In genomic region chr2:97669448-97669847, GRCh38 we compare ENCODE assay signal across 1 cellular context.
TF ChIP-seq lines count a peak whose summit lies in the region.

TSS of gene C2orf92 (plus strand) at chr2:97669713. CDS start at chr2:97669789, 76 bp downstream.

TF ChIP-seq in IMR-90, 13 proteins besides CTCF, POLR2A, EP300 and RAD21:
- TF ChIP-seq ELK1 (IDR thresholded peaks at IDR 0.05; ENCODE audit: borderline replicate concordance, low read depth, low read length): no peak
- no peak for TF ChIP-seq FOS (IDR thresholded peaks at IDR 0.05; ENCODE audit: low read depth, low read length)
- TF ChIP-seq USF2 (IDR thresholded peaks at IDR 0.05; ENCODE audit: low read depth, low read length): no peak
- no peak for TF ChIP-seq MXI1 (IDR thresholded peaks at IDR 0.05; ENCODE audit: borderline replicate concordance, low read depth, low read length)
- no peak for TF ChIP-seq CHD1 (IDR thresholded peaks at IDR 0.05; ENCODE audit: low read depth, low read length)
- no peak for TF ChIP-seq NFE2L2 (IDR thresholded peaks at IDR 0.05; ENCODE audit: low read depth, low read length)
TF ChIP-seq in IMR-90: peak in this region for 0.
